In the genomic region with DNA sequence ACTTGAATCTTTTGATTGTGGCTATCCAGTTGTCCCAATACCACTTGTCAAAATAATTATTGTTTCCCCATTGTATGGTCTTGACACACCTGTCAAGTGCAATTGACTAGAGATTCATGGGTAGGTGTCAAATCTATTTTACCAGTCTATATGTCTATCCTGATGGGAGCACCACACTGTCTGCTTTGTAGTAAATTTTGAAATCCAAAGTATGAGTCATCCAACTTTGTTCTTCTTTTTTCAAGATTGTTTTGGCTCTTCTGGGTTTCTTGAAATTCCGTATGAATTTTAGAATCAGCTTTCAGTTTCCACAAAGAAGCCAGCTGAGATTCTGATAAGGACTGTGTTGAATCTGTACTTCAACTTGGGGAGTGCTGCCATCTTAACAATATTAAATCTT, we compare ENCODE assay signal across 14 cellular contexts.
DNase-seq lines count a peak whose midpoint lies in the region; ATAC-seq and TF ChIP-seq lines count a peak whose summit lies in the region.
"Had no signal": no experiment of that assay in that cellular context is flagged by ENCODE, and none has a peak within 500 bp of the region (broad histone marks: within the 10 kb centered on the region; RNA-seq: fewer than 3 reads in every experiment).

No MANE protein-coding gene starts in this region.

- H2BK12ac ChIP-seq in mesenchymal stem cell (ENCODE audit: low read length in 2 of 2): no peak overlapping the region

- H3K23ac ChIP-seq in mesenchymal stem cell (ENCODE audit: low read length in 2 of 2): no peak overlapping the region

- WGBS in mammary epithelial cell (ENCODE audit: low coverage, missing lambda C conversion rate): 44% methylated on average over 1 of the region's 1 CpG
- WGBS in mesenchymal stem cell: 77% methylated on average over 1 of the region's 1 CpG

- H3K4me2 ChIP-seq in mammary epithelial cell (ENCODE audit: insufficient read depth, low read depth, low read length) (no peak overlapping the region), mesenchymal stem cell (ENCODE audit: low read length, poor library complexity, severe bottlenecking) (no peak overlapping the region)

- no peak overlapping the region for H2BK5ac ChIP-seq in mesenchymal stem cell (ENCODE audit: low read depth, low read length, poor library complexity, severe bottlenecking)

- no peak overlapping the region for H3K14ac ChIP-seq in mesenchymal stem cell (ENCODE audit: low read length in 2 of 2)

- no peak overlapping the region for H3K18ac ChIP-seq in mesenchymal stem cell (ENCODE audit: low read depth in 1 of 2, low read length in 2 of 2)

- H3K9me3 ChIP-seq in mammary epithelial cell (replicated peaks; ENCODE audit: insufficient read depth, low read length): no peaks in the 10 kb centered on the region
- no peaks in the 10 kb centered on the region for H3K9me3 ChIP-seq in mesenchymal stem cell (ENCODE audit: control insufficient read depth, low read length)
- H3K9me3 ChIP-seq: suprapubic skin had no signal

- intact Hi-C loops in mammary epithelial cell (cut with micrococcal nuclease): no loop called here

- H2AFZ ChIP-seq in mammary epithelial cell (ENCODE audit: low read depth, low read length) (no peak overlapping the region), mesenchymal stem cell (ENCODE audit: low read depth, low read length) (no peak overlapping the region)

- H4K91ac ChIP-seq in mesenchymal stem cell (ENCODE audit: low read length): no peak overlapping the region

- H2BK15ac ChIP-seq in mesenchymal stem cell (ENCODE audit: low read depth, poor library complexity, severe bottlenecking): no peak overlapping the region

- no peak overlapping the region for H2AK5ac ChIP-seq in mesenchymal stem cell (ENCODE audit: low read length, severe bottlenecking)

- in situ Hi-C loops in mammary epithelial cell (cut with MboI; ENCODE audit: low sequenced_read_pairs in 2 of 2): no loop called here

- CTCF ChIA-PET in mammary epithelial cell (lab: Charles Lee; ENCODE audit: low non-redundant PET): no interaction called here

- peaks cover 85% of the 10 kb centered on the region for H3K79me2 ChIP-seq in mammary epithelial cell (ENCODE audit: insufficient read depth, low read length)

- H3K4me1 ChIP-seq in mammary epithelial cell (ENCODE audit: insufficient read depth, low read length) (no peaks in the 10 kb centered on the region), mesenchymal stem cell (ENCODE audit: control insufficient read depth, insufficient read depth, low read depth, low read length) (peaks cover 7% of the 10 kb centered on the region)

- no TSS peak for BruUV-seq in mammary epithelial cell (replicated peaks; lab: Mats Ljungman, UMichigan)

- H3K4me3 ChIP-seq in mammary epithelial cell (replicated peaks in 1 of 3; ENCODE audit: insufficient read depth in 1 of 3, low read depth in 2 of 3, low read length in 3 of 3) (no peak overlapping the region), mesenchymal stem cell (ENCODE audit: insufficient read depth in 1 of 2, low read depth in 1 of 2, low read length in 2 of 2) (peak overlapping the region in 1 of 2 experiments; percentile 46)
- H3K4me3 ChIP-seq: suprapubic skin had no signal

- H3K27ac ChIP-seq in mammary epithelial cell (ENCODE audit: insufficient read depth, low read depth, low read length) (no peak overlapping the region), mesenchymal stem cell (ENCODE audit: low read length, poor library complexity, severe bottlenecking) (peak overlapping the region; percentile 40)
- H3K27ac ChIP-seq: suprapubic skin had no signal

- H3K79me1 ChIP-seq in mesenchymal stem cell (replicated peaks; ENCODE audit: low read length, poor library complexity, severe bottlenecking): peaks cover 16% of the 10 kb centered on the region

- H3K9ac ChIP-seq in mammary epithelial cell (ENCODE audit: insufficient read depth, low read length) (no peak overlapping the region), mesenchymal stem cell (ENCODE audit: low read length) (peak overlapping the region; percentile 83)

- no peak overlapping the region for H3K4ac ChIP-seq in mesenchymal stem cell (ENCODE audit: low read depth in 1 of 2, low read length in 2 of 2)

- peaks cover 2% of the 10 kb centered on the region for H3K36me3 ChIP-seq in mammary epithelial cell (ENCODE audit: insufficient read depth, low read length)
- peaks cover 0 to 5% of the 10 kb centered on the region in 2 experiments for H3K36me3 ChIP-seq in mesenchymal stem cell (ENCODE audit: control insufficient read depth in 1 of 2, insufficient read depth in 2 of 2, low read depth in 1 of 2, low read length in 2 of 2)
- H3K36me3 ChIP-seq: suprapubic skin had no signal

- H3K27me3 ChIP-seq in mammary epithelial cell (ENCODE audit: insufficient read depth, low read length) (no peaks in the 10 kb centered on the region), mesenchymal stem cell (ENCODE audit: control insufficient read depth in 1 of 2, insufficient read depth in 1 of 2, low read length in 2 of 2) (no peaks in the 10 kb centered on the region)
- H3K27me3 ChIP-seq: suprapubic skin had no signal

- TF ChIP-seq CTCF in mammary epithelial cell (conservative IDR thresholded peaks at IDR 0.05 in 1 of 2, IDR thresholded peaks at IDR 0.05 in 1 of 2; ENCODE audit: extremely low read depth in 1 of 2, insufficient read depth in 1 of 2, low read depth in 1 of 2, low read length in 2 of 2): no peak

- H4K20me1 ChIP-seq in mammary epithelial cell (ENCODE audit: insufficient read depth, low read length): no peaks in the 10 kb centered on the region

- no peak overlapping the region for H4K8ac ChIP-seq in mesenchymal stem cell (ENCODE audit: low read length)

- no peak for ATAC-seq in HG03045 (IDR thresholded peaks at IDR 0.05; ENCODE audit: unreplicated experiment)
- no peak for ATAC-seq in GM21528 (IDR thresholded peaks at IDR 0.05; ENCODE audit: low FRiP score, unreplicated experiment)

- DNase-seq in COLO829 (ENCODE audit: low spot score) (peak; percentile 1), NCI-H226 (peak; percentile 89), mammary epithelial cell (peak; percentile 33), mesenchymal stem cell (peak; percentile 55), GDM1 (lab: John Stamatoyannopoulos, UW) (no peak), middle frontal gyrus (ENCODE audit: extremely low spot score, low spot score) (no peak)
- DNase-seq: activated CD4-positive, alpha-beta T cell treated with anti-CD3 and anti-CD28 coated beads for 48 hours; activated effector memory CD4-positive, alpha-beta T cell treated with anti-CD3 and anti-CD28 coated beads, Interleukin-2, amount 50 U/mL, for 16 hours; DMS 273 treated with DMSO at 0.1 percent for 48 hours; SHP77; stimulated activated CD4-positive, alpha-beta T cell treated with anti-CD3 and anti-CD28 coated beads, Interleukin-4, amount 100 ng/mL, for 4 hours had no signal

- no peak overlapping the region for H2BK120ac ChIP-seq in mesenchymal stem cell (ENCODE audit: low read depth, low read length)

- dilution Hi-C loops in mammary epithelial cell (cut with HindIII; ENCODE audit: low sequenced_read_pairs): no loop called here

Comparison
In these comparisons a context has a peak if more than half of its experiments do, and no peak if none do; other contexts are left out.
1. DNase-seq: peak in COLO829 (single experiment), NCI-H226 (single experiment), mammary epithelial cell (single experiment) and mesenchymal stem cell (single experiment); none in GDM1 (single experiment) and middle frontal gyrus (single experiment).